Comparison of ENCODE assay signal across 20 cellular contexts in the genomic region with DNA sequence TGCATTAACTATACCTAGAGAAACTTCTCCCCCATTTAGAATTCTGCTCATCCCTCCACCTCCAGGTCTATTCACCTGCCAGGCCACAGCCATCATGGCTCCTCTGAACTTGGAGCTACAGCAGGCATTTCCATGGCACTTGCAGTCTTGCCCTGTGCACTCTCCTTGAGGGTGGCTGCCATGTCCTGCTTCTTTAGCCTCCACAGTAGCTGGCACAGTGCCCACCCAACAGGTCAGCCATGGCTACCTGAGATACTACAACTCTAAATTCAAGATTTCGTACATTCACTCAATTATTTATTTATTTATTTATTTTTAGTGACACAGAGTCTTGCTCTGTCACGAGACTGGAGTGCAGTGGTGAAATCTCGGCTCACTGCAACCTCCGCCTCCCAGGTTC.
"Had no signal": no experiment of that assay in that cellular context is flagged by ENCODE, and none has a peak within 500 bp of the region (broad histone marks: within the 10 kb centered on the region; RNA-seq: fewer than 3 reads in every experiment).

No MANE protein-coding gene starts in this region.

- ATAC-seq: heart left ventricle; left colon; right cardiac atrium; stimulated activated naive CD8-positive, alpha-beta T cell treated with anti-CD3 and anti-CD28 coated beads, Interleukin-15, Interleukin-2, amounts not matched to agents 100 U/mL and 50 U/mL, for 24 hours had no signal

- DNase-seq: dermis blood vessel endothelial cell; endodermal cell; erythroblast; foreskin melanocyte; heart left ventricle; hippocampal formation; left colon; mammary epithelial cell; natural killer cell; nucleus accumbens; ovary; stimulated activated CD4-positive, alpha-beta T cell treated with anti-CD3 and anti-CD28 coated beads, Interleukin-2, amount 100 ng/mL, for 48 hours; stimulated activated naive CD8-positive, alpha-beta T cell treated with anti-CD3 and anti-CD28 coated beads, Interleukin-15, Interleukin-2, amounts not matched to agents 100 U/mL and 50 U/mL, for 24 hours; thyroid gland; uterus had no signal

- H3K36me3 Mint-ChIP-seq: mesothelial cell of epicardium, neural progenitor cell, type B pancreatic cell had no signal

- H3K9me3 ChIP-seq: heart left ventricle, ovary, suprapubic skin, thyroid gland, uterus had no signal

- H3K27me3 Mint-ChIP-seq: type B pancreatic cell had no signal

- H3K4me3 Mint-ChIP-seq: endodermal cell, mesothelial cell of epicardium, natural killer cell, neural progenitor cell, type B pancreatic cell had no signal

- H3K9me3 Mint-ChIP-seq: endodermal cell, mesothelial cell of epicardium, natural killer cell, neural progenitor cell, type B pancreatic cell had no signal

- H3K27ac Mint-ChIP-seq: endodermal cell, mesothelial cell of epicardium, neural progenitor cell, type B pancreatic cell had no signal
